Comparison of ENCODE assay signal across 17 cellular contexts in the genomic region with DNA sequence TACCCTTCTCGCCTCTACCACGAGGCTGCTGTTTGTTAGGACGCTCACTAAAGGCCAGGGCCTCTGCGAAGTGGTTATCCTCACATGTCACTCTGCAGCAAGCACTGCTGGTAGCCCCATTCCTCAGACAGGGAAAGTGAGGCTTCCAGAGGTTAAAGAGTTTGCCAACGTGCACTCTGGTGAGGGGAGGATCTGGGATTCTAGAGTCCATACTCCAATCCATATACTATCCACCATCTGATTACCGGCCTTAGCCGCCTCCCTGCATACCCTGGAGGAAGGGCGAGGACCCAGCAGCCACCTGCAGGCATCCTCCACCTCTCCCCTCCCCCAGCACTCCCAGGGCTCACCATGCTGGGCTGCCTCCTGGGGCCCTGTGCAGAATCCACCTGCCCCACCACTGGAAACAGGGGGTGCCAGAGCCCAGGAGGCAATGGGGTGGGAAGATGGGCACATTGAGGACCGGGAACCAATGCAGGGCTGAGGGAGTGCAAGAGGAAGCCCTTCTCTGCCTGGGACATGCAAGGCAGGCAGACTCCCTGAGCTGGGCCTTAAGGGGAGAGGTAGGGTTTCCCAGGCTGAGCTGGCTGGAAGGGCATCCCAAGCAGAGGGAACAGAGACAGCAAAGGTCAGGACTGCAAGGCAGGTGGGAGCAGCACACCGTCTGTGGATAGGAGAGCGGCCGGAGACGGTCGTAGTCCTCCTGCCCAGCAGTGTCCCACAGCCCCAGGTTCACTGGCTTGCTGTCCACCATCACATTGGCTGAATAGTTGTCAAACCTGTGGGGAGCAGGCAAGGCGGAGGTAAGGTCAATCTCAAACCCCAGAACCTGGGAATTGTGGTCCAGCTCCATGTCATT. TPM values are rescaled to one million over a fixed set of nuclear protein-coding genes. Genes with fewer than 3 reads are reported as not detected.
DNase-seq lines count a peak whose midpoint lies in the region; ATAC-seq and TF ChIP-seq lines count a peak whose summit lies in the region.
"Had no signal": no experiment of that assay in that cellular context is flagged by ENCODE, and none has a peak within 500 bp of the region (broad histone marks: within the 10 kb centered on the region; RNA-seq: fewer than 3 reads in every experiment).

No MANE protein-coding gene starts in this region.

- peaks cover 16% of the 10 kb centered on the region for H3K79me2 ChIP-seq in SU-DHL-6 (ENCODE audit: insufficient read depth, low read length)

- TF ChIP-seq CTCF in SU-DHL-6 (IDR thresholded peaks at IDR 0.05; ENCODE audit: insufficient read depth, low read length, poor library complexity, severe bottlenecking) (no peak), osteocyte (IDR thresholded peaks at IDR 0.05) (no peak)

- peak overlapping the region; percentile 88 for H3K27ac ChIP-seq in SU-DHL-6 (ENCODE audit: low read depth, low read length)
- peak overlapping the region; percentile 91 for H3K27ac ChIP-seq in effector memory CD4-positive, alpha-beta T cell (ENCODE audit: insufficient read depth, low read length, poor library complexity, severe bottlenecking)

- H3K27me3 Mint-ChIP-seq in activated CD4-positive, alpha-beta T cell treated with anti-CD3 and anti-CD28 coated beads, Interleukin-2, amount 10 ng/mL, durations not matched to agents 7 days and 5 days, result no peaks in the 10 kb centered on the region
- H3K27me3 Mint-ChIP-seq in stimulated activated naive CD8-positive, alpha-beta T cell treated with anti-CD3 and anti-CD28 coated beads, Interleukin-15, Interleukin-2, amounts not matched to agents 100 ng/mL and 50 ng/mL, for 24 hours, result no peaks in the 10 kb centered on the region
- H3K27me3 Mint-ChIP-seq in osteocyte (ENCODE audit: unreplicated experiment), result peaks cover 5% of the 10 kb centered on the region

- H3K9ac ChIP-seq in SU-DHL-6 (ENCODE audit: low read length), result no peak overlapping the region

- no peak overlapping the region for H3K4me2 ChIP-seq in SU-DHL-6 (ENCODE audit: low read depth, low read length, poor library complexity, severe bottlenecking)

- peaks cover 88% of the 10 kb centered on the region for H3K36me3 Mint-ChIP-seq in activated CD4-positive, alpha-beta T cell treated with anti-CD3 and anti-CD28 coated beads, Interleukin-2, amount 10 ng/mL, durations not matched to agents 7 days and 5 days (ENCODE audit: low read depth)
- H3K36me3 Mint-ChIP-seq in stimulated activated naive CD8-positive, alpha-beta T cell treated with anti-CD3 and anti-CD28 coated beads, Interleukin-15, Interleukin-2, amounts not matched to agents 100 ng/mL and 50 ng/mL, for 24 hours (ENCODE audit: low read depth), result peaks cover 86% of the 10 kb centered on the region
- no peaks in the 10 kb centered on the region for H3K36me3 Mint-ChIP-seq in osteocyte (ENCODE audit: unreplicated experiment)

- CTCF ChIA-PET in activated CD4-positive, alpha-beta T cell treated with anti-CD3 and anti-CD28 coated beads, Interleukin-2, amount 10 ng/mL, durations not matched to agents 7 days and 5 days (lab: Charles Lee), result interaction anchor here (7.1 kb wide), 1 partner anchor 10 kb away, joined by 80 read pairs; a partner anchor contains a TSS

- peak overlapping the region; percentile 100 for H3K27ac Mint-ChIP-seq in activated CD4-positive, alpha-beta T cell treated with anti-CD3 and anti-CD28 coated beads, Interleukin-2, amount 10 ng/mL, durations not matched to agents 7 days and 5 days
- peak overlapping the region; percentile 98 for H3K27ac Mint-ChIP-seq in stimulated activated naive CD8-positive, alpha-beta T cell treated with anti-CD3 and anti-CD28 coated beads, Interleukin-15, Interleukin-2, amounts not matched to agents 100 ng/mL and 50 ng/mL, for 24 hours
- H3K27ac Mint-ChIP-seq in osteocyte (ENCODE audit: unreplicated experiment), result no peak overlapping the region

- H3K9me3 ChIP-seq in SU-DHL-6 (ENCODE audit: insufficient read depth, low read length), result no peaks in the 10 kb centered on the region
- no peaks in the 10 kb centered on the region for H3K9me3 ChIP-seq in effector memory CD4-positive, alpha-beta T cell (ENCODE audit: control insufficient read depth, low read length)
- H3K9me3 ChIP-seq: upper lobe of left lung had no signal

- H3K4me1 Mint-ChIP-seq in activated CD4-positive, alpha-beta T cell treated with anti-CD3 and anti-CD28 coated beads, Interleukin-2, amount 10 ng/mL, durations not matched to agents 7 days and 5 days, result peaks cover 98% of the 10 kb centered on the region
- H3K4me1 Mint-ChIP-seq in stimulated activated naive CD8-positive, alpha-beta T cell treated with anti-CD3 and anti-CD28 coated beads, Interleukin-15, Interleukin-2, amounts not matched to agents 100 ng/mL and 50 ng/mL, for 24 hours (ENCODE audit: low read depth), result peaks cover 99% of the 10 kb centered on the region
- H3K4me1 Mint-ChIP-seq in osteocyte (ENCODE audit: unreplicated experiment), result peaks cover 26% of the 10 kb centered on the region
- H3K4me1 Mint-ChIP-seq: neural crest cell had no signal

- no peaks in the 10 kb centered on the region for H3K27me3 ChIP-seq in SU-DHL-6 (ENCODE audit: low read length)
- no peaks in the 10 kb centered on the region for H3K27me3 ChIP-seq in effector memory CD4-positive, alpha-beta T cell (replicated peaks; ENCODE audit: control insufficient read depth, insufficient read depth, low read length, poor library complexity, severe bottlenecking)
- H3K27me3 ChIP-seq: upper lobe of left lung had no signal

- no peaks in the 10 kb centered on the region; the same call in 1 of the 2 replicates for H3F3A ChIP-seq in SU-DHL-6 (ENCODE audit: insufficient read depth)

- peak overlapping the region; percentile 76 for H3K4me3 Mint-ChIP-seq in activated CD4-positive, alpha-beta T cell treated with anti-CD3 and anti-CD28 coated beads, Interleukin-2, amount 10 ng/mL, durations not matched to agents 7 days and 5 days
- H3K4me3 Mint-ChIP-seq in stimulated activated naive CD8-positive, alpha-beta T cell treated with anti-CD3 and anti-CD28 coated beads, Interleukin-15, Interleukin-2, amounts not matched to agents 100 ng/mL and 50 ng/mL, for 24 hours, result peak overlapping the region; percentile 76
- no peak overlapping the region for H3K4me3 Mint-ChIP-seq in osteocyte (ENCODE audit: unreplicated experiment)
- H3K4me3 Mint-ChIP-seq: neural crest cell had no signal

- no peaks in the 10 kb centered on the region for H3K9me2 ChIP-seq in SU-DHL-6 (replicated peaks; ENCODE audit: insufficient read depth, low read length)

- no peaks in the 10 kb centered on the region for H3K9me3 Mint-ChIP-seq in activated CD4-positive, alpha-beta T cell treated with anti-CD3 and anti-CD28 coated beads, Interleukin-2, amount 10 ng/mL, durations not matched to agents 7 days and 5 days
- no peaks in the 10 kb centered on the region for H3K9me3 Mint-ChIP-seq in stimulated activated naive CD8-positive, alpha-beta T cell treated with anti-CD3 and anti-CD28 coated beads, Interleukin-15, Interleukin-2, amounts not matched to agents 100 ng/mL and 50 ng/mL, for 24 hours
- H3K9me3 Mint-ChIP-seq in osteocyte (ENCODE audit: unreplicated experiment), result no peaks in the 10 kb centered on the region
- H3K9me3 Mint-ChIP-seq: neural crest cell had no signal

- peaks cover 93% of the 10 kb centered on the region for H3K4me1 ChIP-seq in effector memory CD4-positive, alpha-beta T cell (ENCODE audit: control insufficient read depth, insufficient read depth, low read length, poor library complexity, severe bottlenecking)

- H3K4me3 ChIP-seq in SU-DHL-6 (ENCODE audit: insufficient read depth, low read length, poor library complexity, severe bottlenecking), result no peak overlapping the region
- peak overlapping the region; percentile 11 for H3K4me3 ChIP-seq in effector memory CD4-positive, alpha-beta T cell (ENCODE audit: insufficient read depth, low read depth, low read length, poor library complexity, severe bottlenecking)
- H3K4me3 ChIP-seq: upper lobe of left lung had no signal

- H4K20me1 ChIP-seq in SU-DHL-6 (ENCODE audit: low read depth, low read length), result no peaks in the 10 kb centered on the region

- no peaks in the 10 kb centered on the region for H3K36me3 ChIP-seq in SU-DHL-6 (ENCODE audit: low read length)
- peaks cover 45% of the 10 kb centered on the region for H3K36me3 ChIP-seq in effector memory CD4-positive, alpha-beta T cell (ENCODE audit: control insufficient read depth, insufficient read depth, low read length)
- H3K36me3 ChIP-seq: upper lobe of left lung had no signal

- DNase-seq in activated CD4-positive, alpha-beta T cell treated with anti-CD3 and anti-CD28 coated beads, Interleukin-2, amount 10 ng/mL, durations not matched to agents 7 days and 5 days, result peak; percentile 36
- DNase-seq in activated CD4-positive, alpha-beta T cell treated with anti-CD3 and anti-CD28 coated beads, Interleukin-2, amount 50 U/mL, for 1 hour, result no peak
- no peak for DNase-seq in effector memory CD4-positive, alpha-beta T cell
- DNase-seq in osteocyte (ENCODE audit: extremely low spot score, unreplicated experiment), result no peak
- DNase-seq: glutamatergic neuron, GOT3, NCI-H446, T1000, upper lobe of left lung had no signal

- ATAC-seq in GM18907 (IDR thresholded peaks at IDR 0.05; ENCODE audit: unreplicated experiment) (no peak), GM21526 (IDR thresholded peaks at IDR 0.05; ENCODE audit: low FRiP score, unreplicated experiment) (no peak)

- POLR2A ChIA-PET in activated CD4-positive, alpha-beta T cell treated with anti-CD3 and anti-CD28 coated beads, Interleukin-2, amount 10 ng/mL, durations not matched to agents 7 days and 5 days (lab: Charles Lee), result interaction anchor here (2.0 kb wide), 2 partner anchors 10 kb away, joined by 5 to 6 read pairs; no protein-coding TSS in a partner anchor

- H2AFZ ChIP-seq in SU-DHL-6 (ENCODE audit: low read depth, low read length, severe bottlenecking), result no peak overlapping the region

RNA-seq across cellular contexts. Expression of a gene that starts 11.7 kb away (rescaled TPM):
- 1,000 to 10,000 TPM; 1,015 to 1,117 TPM for total RNA-seq in activated CD4-positive, alpha-beta T cell treated with anti-CD3 and anti-CD28 coated beads, Interleukin-2, amount 10 ng/mL, durations not matched to agents 7 days and 5 days
- not detected in 2 replicates for total RNA-seq in osteocyte

RNA-seq across cellular contexts. Expression of a gene that starts 20.1 kb away (rescaled TPM):
- 10 to 100 TPM; 10.1 to 10.2 TPM for total RNA-seq in activated CD4-positive, alpha-beta T cell treated with anti-CD3 and anti-CD28 coated beads, Interleukin-2, amount 10 ng/mL, durations not matched to agents 7 days and 5 days
- total RNA-seq in osteocyte, result not detected in 2 replicates
- total RNA-seq: A673, bronchial epithelial cell, RPMI7951 had no signal

RNA-seq across cellular contexts. Expression of a gene that starts 44.3 kb away (rescaled TPM):
- total RNA-seq in activated CD4-positive, alpha-beta T cell treated with anti-CD3 and anti-CD28 coated beads, Interleukin-2, amount 10 ng/mL, durations not matched to agents 7 days and 5 days, result 1 to 10 TPM; 7.6 to 8.3 TPM
- 36.4 and 36.5 TPM in 2 replicates for total RNA-seq in osteocyte

RNA-seq across cellular contexts. Expression of a gene that starts 49.9 kb away (rescaled TPM):
- total RNA-seq in activated CD4-positive, alpha-beta T cell treated with anti-CD3 and anti-CD28 coated beads, Interleukin-2, amount 10 ng/mL, durations not matched to agents 7 days and 5 days, result 100 to 1,000 TPM; 106 to 110 TPM
- not detected in 2 replicates for total RNA-seq in osteocyte
- total RNA-seq: A673, bronchial epithelial cell, neural crest cell had no signal

Comparison
In these comparisons a context has a peak if more than half of its experiments do, and no peak if none do; other contexts are left out.
1. RNA of a gene that starts 11.7 kb away (total RNA-seq): 1,015 to 1,117 TPM in activated CD4-positive, alpha-beta T cell treated with anti-CD3 and anti-CD28 coated beads, Interleukin-2, amount 10 ng/mL, durations not matched to agents 7 days and 5 days; not detected in osteocyte; every median in the first group is over 100 times any median in the second.
2. RNA of a gene that starts 20.1 kb away (total RNA-seq): 10.1 to 10.2 TPM in activated CD4-positive, alpha-beta T cell treated with anti-CD3 and anti-CD28 coated beads, Interleukin-2, amount 10 ng/mL, durations not matched to agents 7 days and 5 days; not detected in osteocyte; every median in the first group is over 10 times any median in the second.